ENCODE assay signal across 1 cellular context in the genomic region with DNA sequence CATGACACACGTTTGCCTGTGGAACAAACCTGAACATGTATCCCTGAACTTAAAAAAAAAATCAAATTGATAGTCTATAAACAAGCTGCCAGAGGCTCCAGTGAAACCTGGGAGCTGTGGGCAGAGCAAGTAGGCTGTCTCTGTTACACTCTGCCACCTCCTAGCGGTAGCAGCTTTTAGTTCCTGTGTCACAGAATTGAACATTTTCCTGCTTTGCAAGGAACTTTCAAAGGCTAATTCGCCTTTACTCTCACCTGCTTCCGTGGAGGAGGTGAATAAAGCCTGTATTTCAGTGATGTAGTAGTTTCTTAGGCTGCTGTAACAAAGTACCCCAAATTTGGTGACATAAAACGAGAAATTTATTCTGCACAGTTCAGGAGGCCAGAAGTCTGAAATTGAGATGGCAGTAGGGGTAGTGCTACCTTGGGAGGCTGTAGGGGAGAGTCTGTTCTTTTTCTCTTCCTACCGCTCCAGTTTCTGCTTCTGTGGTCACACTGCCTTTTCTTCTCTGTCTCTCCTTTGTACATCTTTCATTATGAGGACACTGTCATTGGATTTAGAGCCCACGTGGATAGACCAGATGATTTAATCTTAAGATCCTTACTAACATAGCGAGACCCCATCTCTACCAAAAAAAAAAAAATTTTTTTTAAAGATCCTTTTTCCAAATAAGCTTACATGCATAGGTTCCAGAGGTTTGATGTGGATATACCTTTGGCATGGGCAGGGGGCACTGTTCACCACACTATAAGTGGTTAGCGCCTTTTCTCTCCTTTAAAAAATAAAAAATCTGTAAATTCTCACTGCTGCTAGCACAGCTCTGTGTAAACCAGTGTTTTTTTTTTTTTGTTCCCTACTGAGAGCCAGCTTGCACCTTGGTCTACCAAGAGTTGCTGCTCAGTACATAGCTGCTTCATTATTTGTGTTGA.
TF ChIP-seq lines count a peak whose summit lies in the region.

No MANE protein-coding gene starts in this region.

TF ChIP-seq in HepG2, 621 proteins besides CTCF, POLR2A, EP300 and RAD21 (continued from another document):
- TF ChIP-seq, protein P1, sequence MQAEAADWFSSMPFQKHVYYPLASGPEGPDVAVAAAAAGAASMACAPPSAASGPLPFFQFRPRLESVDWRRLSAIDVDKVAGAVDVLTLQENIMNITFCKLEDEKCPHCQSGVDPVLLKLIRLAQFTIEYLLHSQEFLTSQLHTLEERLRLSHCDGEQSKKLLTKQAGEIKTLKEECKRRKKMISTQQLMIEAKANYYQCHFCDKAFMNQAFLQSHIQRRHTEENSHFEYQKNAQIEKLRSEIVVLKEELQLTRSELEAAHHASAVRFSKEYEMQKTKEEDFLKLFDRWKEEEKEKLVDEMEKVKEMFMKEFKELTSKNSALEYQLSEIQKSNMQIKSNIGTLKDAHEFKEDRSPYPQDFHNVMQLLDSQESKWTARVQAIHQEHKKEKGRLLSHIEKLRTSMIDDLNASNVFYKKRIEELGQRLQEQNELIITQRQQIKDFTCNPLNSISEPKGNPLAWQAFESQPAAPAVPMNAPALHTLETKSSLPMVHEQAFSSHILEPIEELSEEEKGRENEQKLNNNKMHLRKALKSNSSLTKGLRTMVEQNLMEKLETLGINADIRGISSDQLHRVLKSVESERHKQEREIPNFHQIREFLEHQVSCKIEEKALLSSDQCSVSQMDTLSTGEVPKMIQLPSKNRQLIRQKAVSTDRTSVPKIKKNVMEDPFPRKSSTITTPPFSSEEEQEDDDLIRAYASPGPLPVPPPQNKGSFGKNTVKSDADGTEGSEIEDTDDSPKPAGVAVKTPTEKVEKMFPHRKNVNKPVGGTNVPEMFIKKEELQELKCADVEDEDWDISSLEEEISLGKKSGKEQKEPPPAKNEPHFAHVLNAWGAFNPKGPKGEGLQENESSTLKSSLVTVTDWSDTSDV (CRISPR knock-in tag; IDR thresholded peaks at IDR 0.05) = no peak
- TF ChIP-seq KLF16 (CRISPR knock-in tag; IDR thresholded peaks at IDR 0.05) = no peak
- no peak for TF ChIP-seq REL (CRISPR knock-in tag; conservative IDR thresholded peaks at IDR 0.05)
- TF ChIP-seq AFF4 (CRISPR knock-in tag; IDR thresholded peaks at IDR 0.05) = no peak
- TF ChIP-seq ZFP1 (CRISPR knock-in tag; IDR thresholded peaks at IDR 0.05) = no peak
- 0 out of 2 replicates have a peak, but pooled peaks have one; percentile 17 for TF ChIP-seq ETV5 (CRISPR knock-in tag; IDR thresholded peaks at IDR 0.05; ENCODE audit: borderline replicate concordance)
- TF ChIP-seq SMC3 (IDR thresholded peaks at IDR 0.05; ENCODE audit: low read length) = 0 out of 2 replicates have a peak, but pooled peaks have one; percentile 21
- TF ChIP-seq, protein P2, sequence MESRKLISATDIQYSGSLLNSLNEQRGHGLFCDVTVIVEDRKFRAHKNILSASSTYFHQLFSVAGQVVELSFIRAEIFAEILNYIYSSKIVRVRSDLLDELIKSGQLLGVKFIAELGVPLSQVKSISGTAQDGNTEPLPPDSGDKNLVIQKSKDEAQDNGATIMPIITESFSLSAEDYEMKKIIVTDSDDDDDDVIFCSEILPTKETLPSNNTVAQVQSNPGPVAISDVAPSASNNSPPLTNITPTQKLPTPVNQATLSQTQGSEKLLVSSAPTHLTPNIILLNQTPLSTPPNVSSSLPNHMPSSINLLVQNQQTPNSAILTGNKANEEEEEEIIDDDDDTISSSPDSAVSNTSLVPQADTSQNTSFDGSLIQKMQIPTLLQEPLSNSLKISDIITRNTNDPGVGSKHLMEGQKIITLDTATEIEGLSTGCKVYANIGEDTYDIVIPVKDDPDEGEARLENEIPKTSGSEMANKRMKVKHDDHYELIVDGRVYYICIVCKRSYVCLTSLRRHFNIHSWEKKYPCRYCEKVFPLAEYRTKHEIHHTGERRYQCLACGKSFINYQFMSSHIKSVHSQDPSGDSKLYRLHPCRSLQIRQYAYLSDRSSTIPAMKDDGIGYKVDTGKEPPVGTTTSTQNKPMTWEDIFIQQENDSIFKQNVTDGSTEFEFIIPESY (CRISPR knock-in tag; IDR thresholded peaks at IDR 0.05) = peak; percentile 92
- no peak for TF ChIP-seq ZNF644 (CRISPR knock-in tag; IDR thresholded peaks at IDR 0.05; ENCODE audit: low read depth)
- no peak for TF ChIP-seq SRSF1 (optimal IDR thresholded peaks at IDR 0.05; ENCODE audit: low read depth, low read length)
- TF ChIP-seq AKAP8 (CRISPR knock-in tag; IDR thresholded peaks at IDR 0.05) = no peak
